In genomic region chr20:36305602-36306556, GRCh38 we compare ENCODE assay signal across 8 cellular contexts. TPM values are rescaled to one million over a fixed set of nuclear protein-coding genes. Genes with fewer than 3 reads are reported as not detected.
DNase-seq lines count a peak whose midpoint lies in the region; ATAC-seq lines count a peak whose summit lies in the region.

Gene DLGAP4 (plus strand): TSS chr20:36306339. CDS start chr20:36431718, 125,379 bp downstream.

- H3K9me3 ChIP-seq in mesenchymal stem cell (ENCODE audit: control insufficient read depth, low read length) (no peaks in the 10 kb centered on the region), aorta (ENCODE audit: control insufficient read depth, low read length) (no peaks in the 10 kb centered on the region)

- intact Hi-C loops in aorta (cut with DNase I) = no loop called here

- H3K27ac Mint-ChIP-seq in activated naive CD4-positive, alpha-beta T cell treated with anti-CD3 and anti-CD28 coated beads, Interleukin-2, amount 50 U/mL, for 24 hours = peak within 1 kb of the TSS; percentile 20
- H3K27ac Mint-ChIP-seq in activated naive CD4-positive, alpha-beta T cell treated with anti-CD3 and anti-CD28 coated beads, Interleukin-2, amount 10 ng/mL, durations not matched to agents 7 days and 5 days = no peak within 1 kb of the TSS

- peaks cover 1% of the 10 kb centered on the region for H3K36me3 Mint-ChIP-seq in activated naive CD4-positive, alpha-beta T cell treated with anti-CD3 and anti-CD28 coated beads, Interleukin-2, amount 50 U/mL, for 24 hours
- no peaks in the 10 kb centered on the region for H3K36me3 Mint-ChIP-seq in activated naive CD4-positive, alpha-beta T cell treated with anti-CD3 and anti-CD28 coated beads, Interleukin-2, amount 10 ng/mL, durations not matched to agents 7 days and 5 days

- H3K27me3 ChIP-seq in mesenchymal stem cell (ENCODE audit: control insufficient read depth in 1 of 2, insufficient read depth in 1 of 2, low read length in 2 of 2) (peaks cover 94 to 95% of the 10 kb centered on the region in 2 experiments), aorta (ENCODE audit: control insufficient read depth in 1 of 2, insufficient read depth in 2 of 2, low read length in 1 of 2) (no peaks in the 10 kb centered on the region)

- H4K8ac ChIP-seq in mesenchymal stem cell (ENCODE audit: low read length) = no peak within 1 kb of the TSS

- CTCF ChIA-PET in activated naive CD4-positive, alpha-beta T cell treated with anti-CD3 and anti-CD28 coated beads, Interleukin-2, amount 10 ng/mL, durations not matched to agents 7 days and 5 days (lab: Charles Lee) = no interaction called here

- no peak within 1 kb of the TSS for H2BK5ac ChIP-seq in mesenchymal stem cell (ENCODE audit: low read depth, low read length, poor library complexity, severe bottlenecking)

- H3K23ac ChIP-seq in mesenchymal stem cell (ENCODE audit: low read length in 2 of 2) = peak within 1 kb of the TSS in 1 of 2 experiments; percentile 28

- H3K79me1 ChIP-seq in mesenchymal stem cell (replicated peaks; ENCODE audit: low read length, poor library complexity, severe bottlenecking) = no peaks in the 10 kb centered on the region

- H3K4ac ChIP-seq in mesenchymal stem cell (ENCODE audit: low read depth in 1 of 2, low read length in 2 of 2) = no peak within 1 kb of the TSS

- DNase-seq in activated naive CD4-positive, alpha-beta T cell treated with anti-CD3 and anti-CD28 coated beads, Interleukin-2, amount 10 ng/mL, durations not matched to agents 7 days and 5 days = no peak
- DNase-seq in mesenchymal stem cell (no peak), aorta (no peak), medulla oblongata (ENCODE audit: extremely low spot score) (no peak)
- DNase-seq in central memory CD4-positive, alpha-beta T cell = no peak

- no peak within 1 kb of the TSS for H2AFZ ChIP-seq in mesenchymal stem cell (ENCODE audit: low read depth, low read length)

- H2BK120ac ChIP-seq in mesenchymal stem cell (ENCODE audit: low read depth, low read length) = no peak within 1 kb of the TSS

- ATAC-seq in aorta (ENCODE audit: low FRiP score) (no peak), HG03196 (IDR thresholded peaks at IDR 0.05; ENCODE audit: unreplicated experiment) (no peak)

- H3K36me3 ChIP-seq in mesenchymal stem cell (ENCODE audit: control insufficient read depth in 1 of 2, insufficient read depth in 2 of 2, low read depth in 1 of 2, low read length in 2 of 2) = no peaks in the 10 kb centered on the region
- no peaks in the 10 kb centered on the region for H3K36me3 ChIP-seq in aorta (ENCODE audit: control insufficient read depth in 1 of 2, insufficient read depth in 2 of 2, low read length in 1 of 2)

- peaks cover 3% of the 10 kb centered on the region for H3K4me1 Mint-ChIP-seq in activated naive CD4-positive, alpha-beta T cell treated with anti-CD3 and anti-CD28 coated beads, Interleukin-2, amount 50 U/mL, for 24 hours
- peaks cover 3% of the 10 kb centered on the region for H3K4me1 Mint-ChIP-seq in activated naive CD4-positive, alpha-beta T cell treated with anti-CD3 and anti-CD28 coated beads, Interleukin-2, amount 10 ng/mL, durations not matched to agents 7 days and 5 days

- H3K4me1 ChIP-seq in mesenchymal stem cell (ENCODE audit: control insufficient read depth, insufficient read depth, low read depth, low read length) (peaks cover 12% of the 10 kb centered on the region), aorta (ENCODE audit: control insufficient read depth in 1 of 2, insufficient read depth in 2 of 2, low read length in 2 of 2) (no peaks in the 10 kb centered on the region)

- H3K27ac ChIP-seq in cingulate gyrus (ENCODE audit: low read depth, low read length) = peak within 1 kb of the TSS; percentile 47
- no peak within 1 kb of the TSS for H3K27ac ChIP-seq in mesenchymal stem cell (ENCODE audit: low read length, poor library complexity, severe bottlenecking)
- no peak within 1 kb of the TSS for H3K27ac ChIP-seq in aorta (ENCODE audit: low read depth in 1 of 2, low read length in 2 of 2)

- H4K91ac ChIP-seq in mesenchymal stem cell (ENCODE audit: low read length) = no peak within 1 kb of the TSS

- no peak within 1 kb of the TSS for H2BK15ac ChIP-seq in mesenchymal stem cell (ENCODE audit: low read depth, poor library complexity, severe bottlenecking)

- H3K4me3 ChIP-seq in mesenchymal stem cell (ENCODE audit: insufficient read depth in 1 of 2, low read depth in 1 of 2, low read length in 2 of 2) (no peak within 1 kb of the TSS), aorta (ENCODE audit: low read length in 2 of 2) (peak within 1 kb of the TSS in 1 of 2 donors; percentile 41)

- H3K27me3 Mint-ChIP-seq in activated naive CD4-positive, alpha-beta T cell treated with anti-CD3 and anti-CD28 coated beads, Interleukin-2, amount 50 U/mL, for 24 hours = peaks cover 50% of the 10 kb centered on the region
- H3K27me3 Mint-ChIP-seq in activated naive CD4-positive, alpha-beta T cell treated with anti-CD3 and anti-CD28 coated beads, Interleukin-2, amount 10 ng/mL, durations not matched to agents 7 days and 5 days = peaks cover 84% of the 10 kb centered on the region

- no peak within 1 kb of the TSS for H3K14ac ChIP-seq in mesenchymal stem cell (ENCODE audit: low read length in 2 of 2)

- 4% methylated on average over 43 of the region's 96 CpGs for WGBS in mesenchymal stem cell
- 2 to 6% methylated on average over 17 to 96 of the region's 96 CpGs for WGBS in aorta, 2 donors

- no peak within 1 kb of the TSS for H2AK5ac ChIP-seq in mesenchymal stem cell (ENCODE audit: low read length, severe bottlenecking)

- H2BK12ac ChIP-seq in mesenchymal stem cell (ENCODE audit: low read length in 2 of 2) = no peak within 1 kb of the TSS

- H3K18ac ChIP-seq in mesenchymal stem cell (ENCODE audit: low read depth in 1 of 2, low read length in 2 of 2) = no peak within 1 kb of the TSS

- peak within 1 kb of the TSS; percentile 59 for H3K4me2 ChIP-seq in mesenchymal stem cell (ENCODE audit: low read length, poor library complexity, severe bottlenecking)

- H3K9ac ChIP-seq in mesenchymal stem cell (ENCODE audit: low read length) = no peak within 1 kb of the TSS

- H3K4me3 Mint-ChIP-seq in activated naive CD4-positive, alpha-beta T cell treated with anti-CD3 and anti-CD28 coated beads, Interleukin-2, amount 50 U/mL, for 24 hours = peak within 1 kb of the TSS; percentile 84
- H3K4me3 Mint-ChIP-seq in activated naive CD4-positive, alpha-beta T cell treated with anti-CD3 and anti-CD28 coated beads, Interleukin-2, amount 10 ng/mL, durations not matched to agents 7 days and 5 days = no peak within 1 kb of the TSS

- H3K9me3 Mint-ChIP-seq in activated naive CD4-positive, alpha-beta T cell treated with anti-CD3 and anti-CD28 coated beads, Interleukin-2, amount 50 U/mL, for 24 hours = no peaks in the 10 kb centered on the region
- no peaks in the 10 kb centered on the region for H3K9me3 Mint-ChIP-seq in activated naive CD4-positive, alpha-beta T cell treated with anti-CD3 and anti-CD28 coated beads, Interleukin-2, amount 10 ng/mL, durations not matched to agents 7 days and 5 days

RNA-seq across cellular contexts. Expression of gene DLGAP4, which starts in this region (rescaled TPM):
- 110 TPM for polyA plus RNA-seq in mesenchymal stem cell (2013, experiment 1 of 2)
- polyA plus RNA-seq in mesenchymal stem cell (2013, experiment 2 of 2) = 104 TPM
- total RNA-seq in aorta = 100 to 1,000 TPM; 110 to 150 TPM
- polyA plus RNA-seq in aorta = 10 to 100 TPM; 33.2 to 85.9 TPM
